ENCODE assay signal across 12 cellular contexts in the genomic region with DNA sequence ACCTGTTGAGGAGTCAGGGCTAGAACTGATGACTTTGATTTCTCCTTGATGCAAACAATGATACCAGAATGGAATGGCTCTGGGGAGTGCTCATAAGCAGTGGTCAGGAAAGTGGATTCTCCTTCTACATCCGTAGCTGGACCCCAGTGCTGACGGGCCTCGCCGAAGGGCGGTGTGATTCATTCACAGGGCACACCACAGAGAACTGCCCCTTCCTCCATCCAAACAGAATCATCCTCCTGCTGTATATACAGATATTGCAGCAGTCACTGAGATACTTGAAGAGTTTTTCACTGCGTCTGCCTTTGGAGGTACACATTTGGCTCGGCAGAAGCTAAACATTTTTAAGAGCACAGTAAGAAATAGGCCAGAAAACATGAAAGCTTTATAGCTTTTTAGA. TPM values are rescaled to one million over a fixed set of nuclear protein-coding genes. Genes with fewer than 3 reads are reported as not detected.
DNase-seq lines count a peak whose midpoint lies in the region; ATAC-seq and TF ChIP-seq lines count a peak whose summit lies in the region.
"Had no signal": no experiment of that assay in that cellular context is flagged by ENCODE, and none has a peak within 500 bp of the region (broad histone marks: within the 10 kb centered on the region; RNA-seq: fewer than 3 reads in every experiment).

No MANE protein-coding gene starts in this region.

- no peaks in the 10 kb centered on the region for H3K4me1 Mint-ChIP-seq in activated T-helper 17 cell treated with anti-CD3 and anti-CD28 coated beads, Interleukin-2, amount 50 U/mL, for 72 hours

- TF ChIP-seq CTCF in WI38 (IDR thresholded peaks at IDR 0.05; ENCODE audit: low read depth, low read length) = no peak

- peak overlapping the region; percentile 31 for H3K4me3 ChIP-seq in WI38 (ENCODE audit: low read depth, low read length)
- H3K4me3 ChIP-seq: HAP-1 had no signal

- H3K4me3 Mint-ChIP-seq in activated T-helper 17 cell treated with anti-CD3 and anti-CD28 coated beads, Interleukin-2, amount 50 U/mL, for 72 hours = no peak overlapping the region
- H3K4me3 Mint-ChIP-seq: B cell; CD8-positive, alpha-beta T cell had no signal

- H3K27me3 Mint-ChIP-seq in activated T-helper 17 cell treated with anti-CD3 and anti-CD28 coated beads, Interleukin-2, amount 50 U/mL, for 72 hours = peaks cover 4% of the 10 kb centered on the region

- H3K36me3 Mint-ChIP-seq in activated T-helper 17 cell treated with anti-CD3 and anti-CD28 coated beads, Interleukin-2, amount 50 U/mL, for 72 hours (ENCODE audit: low read depth) = no peaks in the 10 kb centered on the region
- H3K36me3 Mint-ChIP-seq: CD8-positive, alpha-beta T cell had no signal

- ATAC-seq in activated T-helper 17 cell treated with anti-CD3 and anti-CD28 coated beads, Interleukin-2, amount 50 U/mL, for 72 hours (replicated peaks) = no peak
- ATAC-seq in SK-N-SH treated with all-trans-retinoic acid at 6 μM for 48 hours = no peak

- H3K9me3 Mint-ChIP-seq in activated T-helper 17 cell treated with anti-CD3 and anti-CD28 coated beads, Interleukin-2, amount 50 U/mL, for 72 hours = no peaks in the 10 kb centered on the region
- H3K9me3 Mint-ChIP-seq: CD8-positive, alpha-beta T cell had no signal

- no peak overlapping the region for H3K27ac Mint-ChIP-seq in activated T-helper 17 cell treated with anti-CD3 and anti-CD28 coated beads, Interleukin-2, amount 50 U/mL, for 72 hours
- H3K27ac Mint-ChIP-seq: B cell; CD8-positive, alpha-beta T cell had no signal

- peak; percentile 70 for DNase-seq in HT1080 (ENCODE audit: low read depth)
- peak; percentile 41 for DNase-seq in iris pigment epithelial cell (ENCODE audit: low read depth)
- no peak for DNase-seq in DMS53 treated with DMSO at 0.1 percent for 48 hours (lab: John Stamatoyannopoulos, UW; ENCODE audit: unreplicated experiment)
- DNase-seq in NCI-H1105 (lab: John Stamatoyannopoulos, UW) = no peak
- DNase-seq: DMS79, GOT3 had no signal

TF ChIP-seq in SK-N-SH treated with all-trans-retinoic acid at 6 μM for 48 hours, 23 proteins besides CTCF, POLR2A, EP300 and RAD21:
- TF ChIP-seq, protein P1, sequence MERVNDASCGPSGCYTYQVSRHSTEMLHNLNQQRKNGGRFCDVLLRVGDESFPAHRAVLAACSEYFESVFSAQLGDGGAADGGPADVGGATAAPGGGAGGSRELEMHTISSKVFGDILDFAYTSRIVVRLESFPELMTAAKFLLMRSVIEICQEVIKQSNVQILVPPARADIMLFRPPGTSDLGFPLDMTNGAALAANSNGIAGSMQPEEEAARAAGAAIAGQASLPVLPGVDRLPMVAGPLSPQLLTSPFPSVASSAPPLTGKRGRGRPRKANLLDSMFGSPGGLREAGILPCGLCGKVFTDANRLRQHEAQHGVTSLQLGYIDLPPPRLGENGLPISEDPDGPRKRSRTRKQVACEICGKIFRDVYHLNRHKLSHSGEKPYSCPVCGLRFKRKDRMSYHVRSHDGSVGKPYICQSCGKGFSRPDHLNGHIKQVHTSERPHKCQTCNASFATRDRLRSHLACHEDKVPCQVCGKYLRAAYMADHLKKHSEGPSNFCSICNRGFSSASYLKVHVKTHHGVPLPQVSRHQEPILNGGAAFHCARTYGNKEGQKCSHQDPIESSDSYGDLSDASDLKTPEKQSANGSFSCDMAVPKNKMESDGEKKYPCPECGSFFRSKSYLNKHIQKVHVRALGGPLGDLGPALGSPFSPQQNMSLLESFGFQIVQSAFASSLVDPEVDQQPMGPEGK (CRISPR knock-in tag; IDR thresholded peaks at IDR 0.05; ENCODE audit: borderline replicate concordance) = no peak
- TF ChIP-seq, protein P2, sequence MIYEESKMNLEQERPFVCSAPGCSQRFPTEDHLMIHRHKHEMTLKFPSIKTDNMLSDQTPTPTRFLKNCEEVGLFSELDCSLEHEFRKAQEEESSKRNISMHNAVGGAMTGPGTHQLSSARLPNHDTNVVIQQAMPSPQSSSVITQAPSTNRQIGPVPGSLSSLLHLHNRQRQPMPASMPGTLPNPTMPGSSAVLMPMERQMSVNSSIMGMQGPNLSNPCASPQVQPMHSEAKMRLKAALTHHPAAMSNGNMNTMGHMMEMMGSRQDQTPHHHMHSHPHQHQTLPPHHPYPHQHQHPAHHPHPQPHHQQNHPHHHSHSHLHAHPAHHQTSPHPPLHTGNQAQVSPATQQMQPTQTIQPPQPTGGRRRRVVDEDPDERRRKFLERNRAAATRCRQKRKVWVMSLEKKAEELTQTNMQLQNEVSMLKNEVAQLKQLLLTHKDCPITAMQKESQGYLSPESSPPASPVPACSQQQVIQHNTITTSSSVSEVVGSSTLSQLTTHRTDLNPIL (CRISPR knock-in tag; IDR thresholded peaks at IDR 0.05; ENCODE audit: low read depth) = no peak
- no peak for TF ChIP-seq TOX (CRISPR knock-in tag; IDR thresholded peaks at IDR 0.05; ENCODE audit: borderline replicate concordance)
- no peak for TF ChIP-seq ZFP30 (CRISPR knock-in tag; IDR thresholded peaks at IDR 0.05)
- TF ChIP-seq RARB (CRISPR knock-in tag; IDR thresholded peaks at IDR 0.05) = no peak
- no peak for TF ChIP-seq ZNF70 (CRISPR knock-in tag; IDR thresholded peaks at IDR 0.05)
- TF ChIP-seq PPARA (CRISPR knock-in tag; IDR thresholded peaks at IDR 0.05; ENCODE audit: borderline replicate concordance) = no peak
TF ChIP-seq in SK-N-SH treated with all-trans-retinoic acid at 6 μM for 48 hours: peak in this region for 0.

RNA-seq across cellular contexts. Expression of a gene that starts 7.3 kb away (rescaled TPM):
- 99.3 and 113 TPM in 2 replicates for total RNA-seq in HT1080 (2014; rRNA removed; shearing (Covaris generic))
- polyA plus RNA-seq in HT1080 (2015; cell fraction: cytosol; rRNA removed) = 146 and 152 TPM in 2 replicates
- polyA plus RNA-seq in HT1080 (2015; cell fraction: nucleus; rRNA removed) = 88.2 and 98.4 TPM in 2 replicates
- 100 to 1,000 TPM in 1 of 2 donors, 10 to 100 TPM in 1; 81.0 to 125 TPM for total RNA-seq in activated T-helper 17 cell treated with anti-CD3 and anti-CD28 coated beads, Interleukin-2, amount 50 U/mL, for 72 hours

Comparison
In these comparisons a context has a peak if more than half of its experiments do, and no peak if none do; other contexts are left out.
1. DNase-seq: peak in HT1080 (single experiment) and iris pigment epithelial cell (single experiment); none in DMS53 treated with DMSO at 0.1 percent for 48 hours (single experiment) and NCI-H1105 (single experiment).